In the genomic region with DNA sequence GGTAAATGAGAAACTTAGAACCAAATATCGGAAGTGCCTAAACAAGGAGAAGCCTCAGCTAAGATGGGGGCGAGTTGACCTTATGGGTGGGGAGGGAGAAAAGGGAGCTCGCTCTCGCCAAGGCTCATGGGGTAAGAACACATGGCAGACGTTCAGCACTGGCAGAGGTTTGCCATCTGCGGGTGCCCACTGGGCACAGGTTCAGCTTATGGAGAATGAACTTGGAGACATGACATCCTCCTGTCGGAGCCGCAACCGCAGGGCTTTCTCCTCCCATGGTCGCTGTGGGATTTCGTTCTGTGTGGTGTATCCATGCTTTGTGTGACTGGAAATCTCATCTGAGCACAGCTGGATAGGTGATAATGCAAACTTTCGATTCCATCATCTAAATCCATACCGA, we compare ENCODE assay signal across 14 cellular contexts. TPM values are rescaled to one million over a fixed set of nuclear protein-coding genes. Genes with fewer than 3 reads are reported as not detected.
A peak's percentile ranks its signal among the peaks of the same experiment; 100 is the strongest.
DNase-seq lines count a peak whose midpoint lies in the region; ATAC-seq and TF ChIP-seq lines count a peak whose summit lies in the region.
"Had no signal": no experiment of that assay in that cellular context is flagged by ENCODE, and none has a peak within 500 bp of the region (broad histone marks: within the 10 kb centered on the region; RNA-seq: fewer than 3 reads in every experiment).

No MANE protein-coding gene starts in this region.

- CTCF ChIA-PET in naive thymus-derived CD4-positive, alpha-beta T cell (lab: Charles Lee) = interaction anchor here (0.7 kb wide), 1 partner anchor 321 kb away, joined by 3 read pairs; no protein-coding TSS in a partner anchor

- H3K4me1 Mint-ChIP-seq in brain = peaks cover 28% of the 10 kb centered on the region
- H3K4me1 Mint-ChIP-seq in effector memory CD8-positive, alpha-beta T cell (ENCODE audit: low read depth in 2 of 2) = no peaks in the 10 kb centered on the region
- H3K4me1 Mint-ChIP-seq in naive thymus-derived CD4-positive, alpha-beta T cell = peaks cover 0 to 3% (median 0%) of the 10 kb centered on the region in 7 donors

- H3K27ac ChIP-seq in spleen = no peak overlapping the region
- no peak overlapping the region for H3K27ac ChIP-seq in naive thymus-derived CD4-positive, alpha-beta T cell (ENCODE audit: low read depth, low read length)
- H3K27ac ChIP-seq: 22Rv1 had no signal

- intact Hi-C loops in spleen (cut with DNase I; ENCODE audit: low total_unique reads) = no loop called here
- intact Hi-C loops in naive thymus-derived CD4-positive, alpha-beta T cell (cut with micrococcal nuclease) = no loop called here

- H3K9me3 ChIP-seq in spleen = no peaks in the 10 kb centered on the region
- H3K9me3 ChIP-seq in naive thymus-derived CD4-positive, alpha-beta T cell (ENCODE audit: control insufficient read depth in 2 of 3, low read length in 3 of 3) = no peaks in the 10 kb centered on the region

- no peaks in the 10 kb centered on the region for H3K36me3 Mint-ChIP-seq in brain
- H3K36me3 Mint-ChIP-seq in effector memory CD8-positive, alpha-beta T cell (ENCODE audit: insufficient read depth) = peaks cover 3% of the 10 kb centered on the region
- no peaks in the 10 kb centered on the region for H3K36me3 Mint-ChIP-seq in naive thymus-derived CD4-positive, alpha-beta T cell
- H3K36me3 Mint-ChIP-seq: CD14-positive monocyte; CD8-positive, alpha-beta T cell had no signal

- H3K27me3 Mint-ChIP-seq in brain = peaks cover 18% of the 10 kb centered on the region
- peaks cover 4 to 53% of the 10 kb centered on the region in 2 donors for H3K27me3 Mint-ChIP-seq in effector memory CD8-positive, alpha-beta T cell
- H3K27me3 Mint-ChIP-seq in naive thymus-derived CD4-positive, alpha-beta T cell = peaks cover 0 to 11% (median 0%) of the 10 kb centered on the region in 5 donors

- H3K27ac Mint-ChIP-seq in brain = peak overlapping the region in 3 of 5 experiments; percentile 7 to 94 (median 39)
- no peak overlapping the region for H3K27ac Mint-ChIP-seq in effector memory CD8-positive, alpha-beta T cell
- no peak overlapping the region for H3K27ac Mint-ChIP-seq in naive thymus-derived CD4-positive, alpha-beta T cell
- H3K27ac Mint-ChIP-seq: CD14-positive monocyte; CD8-positive, alpha-beta T cell had no signal

- H3K36me3 ChIP-seq in spleen = no peaks in the 10 kb centered on the region
- H3K36me3 ChIP-seq in naive thymus-derived CD4-positive, alpha-beta T cell (ENCODE audit: control insufficient read depth in 2 of 3, insufficient read depth in 3 of 3, low read length in 3 of 3) = no peaks in the 10 kb centered on the region

- ATAC-seq in effector memory CD8-positive, alpha-beta T cell (replicated peaks) = no peak
- no peak for ATAC-seq in naive thymus-derived CD4-positive, alpha-beta T cell
- ATAC-seq: CD8-positive, alpha-beta T cell; HCT116 had no signal

- DNase-seq in DMS 273 (lab: John Stamatoyannopoulos, UW; ENCODE audit: unreplicated experiment) (peak; percentile 26), DMS 273 treated with DMSO at 0.1 percent for 48 hours (lab: John Stamatoyannopoulos, UW) (no peak), myocyte (ENCODE audit: low read depth) (peak; percentile 59), spleen (peak; percentile 41)
- no peak for DNase-seq in effector memory CD8-positive, alpha-beta T cell
- no peak for DNase-seq in naive thymus-derived CD4-positive, alpha-beta T cell
- DNase-seq in effector CD4-positive, alpha-beta T cell = no peak
- DNase-seq: CD8-positive, alpha-beta T cell; COR-L47; DMS53 had no signal

- TF ChIP-seq POLR2A in spleen (IDR thresholded peaks at IDR 0.05) = no peak

- TF ChIP-seq CTCF in brain (conservative IDR thresholded peaks at IDR 0.05) (no peak), spleen (IDR thresholded peaks at IDR 0.05 in 8 of 11, conservative IDR thresholded peaks at IDR 0.05 in 3 of 11) (no peak)

- H3K4me3 ChIP-seq in spleen = no peak overlapping the region
- no peak overlapping the region for H3K4me3 ChIP-seq in naive thymus-derived CD4-positive, alpha-beta T cell (ENCODE audit: low read length)

- 81 to 91% (median 88%) methylated on average over 13 of the region's 13 CpGs for WGBS in spleen, 5 donors

- H3K27me3 ChIP-seq in spleen (replicated peaks in 1 of 7) = peaks cover 0 to 12% (median 0%) of the 10 kb centered on the region in 7 donors
- H3K27me3 ChIP-seq in naive thymus-derived CD4-positive, alpha-beta T cell (ENCODE audit: control insufficient read depth in 2 of 2, insufficient read depth in 2 of 2, low read length in 2 of 2) = no peaks in the 10 kb centered on the region

- POLR2A ChIA-PET in naive thymus-derived CD4-positive, alpha-beta T cell (lab: Charles Lee) = no interaction called here

- H3K4me3 Mint-ChIP-seq in brain = peak overlapping the region in 2 of 5 experiments; percentile 36 to 66
- no peak overlapping the region for H3K4me3 Mint-ChIP-seq in effector memory CD8-positive, alpha-beta T cell
- H3K4me3 Mint-ChIP-seq in naive thymus-derived CD4-positive, alpha-beta T cell = no peak overlapping the region
- H3K4me3 Mint-ChIP-seq: CD14-positive monocyte; CD8-positive, alpha-beta T cell had no signal

- H3K9me3 Mint-ChIP-seq in brain = no peaks in the 10 kb centered on the region
- no peaks in the 10 kb centered on the region for H3K9me3 Mint-ChIP-seq in effector memory CD8-positive, alpha-beta T cell
- peaks cover 0 to 1% (median 0%) of the 10 kb centered on the region in 11 donors for H3K9me3 Mint-ChIP-seq in naive thymus-derived CD4-positive, alpha-beta T cell
- H3K9me3 Mint-ChIP-seq: CD8-positive, alpha-beta T cell had no signal

- no peaks in the 10 kb centered on the region for H3K4me1 ChIP-seq in spleen
- no peaks in the 10 kb centered on the region for H3K4me1 ChIP-seq in naive thymus-derived CD4-positive, alpha-beta T cell (ENCODE audit: control insufficient read depth in 2 of 2, insufficient read depth in 2 of 2, low read length in 2 of 2)

RNA-seq across cellular contexts. Expression of a gene that starts 36.1 kb away (rescaled TPM):
- polyA plus RNA-seq in brain (ENCODE audit: insufficient read depth, low read depth, low replicate concordance) = 239 TPM
- total RNA-seq in myocyte = 67.1 and 68.2 TPM in 2 replicates
- 74.6 TPM for polyA plus RNA-seq in myocyte (2012)
- total RNA-seq in spleen = 10 to 100 TPM; 54.8 to 98.3 (median 70.7) TPM
- polyA plus RNA-seq in spleen = 10 to 100 TPM; 38.4 to 72.2 (median 62.0) TPM
- 10 to 100 TPM; 21.9 to 35.6 (median 24.5) TPM for total RNA-seq in naive thymus-derived CD4-positive, alpha-beta T cell
- polyA plus RNA-seq in naive thymus-derived CD4-positive, alpha-beta T cell = 100 to 1,000 TPM in 1 of 2 donors, 10 to 100 TPM in 1; 92.3 to 126 TPM

Comparison
In these comparisons a context has a peak if more than half of its experiments do, and no peak if none do; other contexts are left out.
1. DNase-seq: peak in DMS 273 (single experiment), myocyte (single experiment) and spleen (single experiment); none in DMS 273 treated with DMSO at 0.1 percent for 48 hours (single experiment), effector memory CD8-positive, alpha-beta T cell (0 of 3), naive thymus-derived CD4-positive, alpha-beta T cell (0 of 9) and effector CD4-positive, alpha-beta T cell (single experiment).
2. H3K27ac Mint-ChIP-seq: peak in brain (3 of 5); none in effector memory CD8-positive, alpha-beta T cell (0 of 2) and naive thymus-derived CD4-positive, alpha-beta T cell (0 of 9).